In the genomic region with DNA sequence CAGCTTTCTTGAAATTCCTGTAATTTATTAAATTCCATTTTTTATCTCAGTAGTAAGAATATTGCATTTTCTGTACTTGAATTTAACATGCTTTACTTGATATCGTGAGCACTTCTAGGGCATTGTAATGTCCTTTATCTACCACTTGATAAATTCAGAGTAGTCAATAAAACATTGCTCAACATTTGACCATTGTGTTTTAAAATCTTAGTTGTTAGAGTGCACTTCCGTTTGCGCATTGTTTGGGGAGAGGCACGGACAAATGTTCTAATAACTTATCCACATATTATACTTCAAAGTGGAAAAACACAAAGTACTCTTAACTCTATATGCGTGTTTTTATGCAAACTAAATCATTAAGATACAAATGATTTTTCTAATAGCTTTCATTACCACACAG, we compare ENCODE assay signal across 8 cellular contexts. TPM values are rescaled to one million over a fixed set of nuclear protein-coding genes. Genes with fewer than 3 reads are reported as not detected.
A peak's percentile ranks its signal among the peaks of the same experiment; 100 is the strongest.
DNase-seq lines count a peak whose midpoint lies in the region; ATAC-seq, FAIRE-seq and TF ChIP-seq lines count a peak whose summit lies in the region.

No MANE protein-coding gene starts in this region.

- intact Hi-C loops in CD8-positive, alpha-beta T cell (cut with DNase I, micrococcal nuclease): loop anchor here (1.0 to 10.0 kb wide), 17 partner anchors 448 to 1289 kb away; partner anchors contain the start of genes DUT (in 2 of the 2), EID1 (in 2 of the 2), SECISBP2L (in 2 of the 2) and TRPM7 (in 2 of the 2)
- intact Hi-C loops in activated T-helper 1 cell treated with anti-CD3 and anti-CD28 coated beads, Interleukin-12 subunit alpha, Interleukin-12 subunit beta, Interleukin-2, Interleukin-4 antibody, amounts not matched to agents 30 ng/mL and 10 ng/mL and 1 ng/mL, durations not matched to agents 14 hours and 24 hours and 36 hours (cut with micrococcal nuclease): loop anchor here (1.0 to 10.0 kb wide), 20 partner anchors 149 to 1289 kb away; partner anchors contain the start of genes AP4E1, CEP152, COPS2 and DUT

- peaks cover 31% of the 10 kb centered on the region for H3K36me3 Mint-ChIP-seq in CD8-positive, alpha-beta T cell
- H3K36me3 Mint-ChIP-seq in activated T-helper 1 cell treated with anti-CD3 and anti-CD28 coated beads, Interleukin-12 subunit alpha, Interleukin-12 subunit beta, Interleukin-2, Interleukin-4 antibody, amounts not matched to agents 30 ng/mL and 10 ng/mL and 1 ng/mL, durations not matched to agents 14 hours and 24 hours and 36 hours (ENCODE audit: low read depth): peaks cover 16% of the 10 kb centered on the region
- H3K36me3 Mint-ChIP-seq in glutamatergic neuron (ENCODE audit: unreplicated experiment): peaks cover 15% of the 10 kb centered on the region

- H3K36me3 ChIP-seq in CD8-positive, alpha-beta T cell (ENCODE audit: insufficient read depth, low read length): no peaks in the 10 kb centered on the region

- peak overlapping the region; percentile 89 for H3K27ac ChIP-seq in CD8-positive, alpha-beta T cell (ENCODE audit: low read depth, low read length)

- FAIRE-seq in H54 (lab: Jason Lieb, UNC): no peak

- TF ChIP-seq POLR2A in H54 (IDR thresholded peaks at IDR 0.05; ENCODE audit: low read depth, low read length): no peak

- no peak for DNase-seq in CD8-positive, alpha-beta T cell
- DNase-seq in activated T-helper 1 cell treated with anti-CD3 and anti-CD28 coated beads, Interleukin-12 subunit alpha, Interleukin-12 subunit beta, Interleukin-2, Interleukin-4 antibody, amounts not matched to agents 30 ng/mL and 10 ng/mL and 1 ng/mL, durations not matched to agents 14 hours and 24 hours and 36 hours (ENCODE audit: low spot score): no peak
- no peak for DNase-seq in glutamatergic neuron
- DNase-seq in putamen (ENCODE audit: low spot score): peak; percentile 14
- DNase-seq in activated CD4-positive, CD25-positive, alpha-beta regulatory T cell (lab: John Stamatoyannopoulos, UW): no peak
- no peak for DNase-seq in H54 (ENCODE audit: insufficient read length, low spot score)

- H3K27me3 Mint-ChIP-seq in CD8-positive, alpha-beta T cell (ENCODE audit: low read depth): no peaks in the 10 kb centered on the region
- no peaks in the 10 kb centered on the region for H3K27me3 Mint-ChIP-seq in activated T-helper 1 cell treated with anti-CD3 and anti-CD28 coated beads, Interleukin-12 subunit alpha, Interleukin-12 subunit beta, Interleukin-2, Interleukin-4 antibody, amounts not matched to agents 30 ng/mL and 10 ng/mL and 1 ng/mL, durations not matched to agents 14 hours and 24 hours and 36 hours (ENCODE audit: insufficient read depth)
- peaks cover 1% of the 10 kb centered on the region for H3K27me3 Mint-ChIP-seq in glutamatergic neuron (ENCODE audit: unreplicated experiment)

- no peak for TF ChIP-seq CTCF in CD8-positive, alpha-beta T cell (IDR thresholded peaks at IDR 0.05)
- peak; percentile 11 for TF ChIP-seq CTCF in glutamatergic neuron (IDR thresholded peaks at IDR 0.05; ENCODE audit: partially characterized antibody, unreplicated experiment)

- peaks cover 8% of the 10 kb centered on the region for H3K9me3 Mint-ChIP-seq in CD8-positive, alpha-beta T cell
- peaks cover 15% of the 10 kb centered on the region for H3K9me3 Mint-ChIP-seq in activated T-helper 1 cell treated with anti-CD3 and anti-CD28 coated beads, Interleukin-12 subunit alpha, Interleukin-12 subunit beta, Interleukin-2, Interleukin-4 antibody, amounts not matched to agents 30 ng/mL and 10 ng/mL and 1 ng/mL, durations not matched to agents 14 hours and 24 hours and 36 hours
- H3K9me3 Mint-ChIP-seq in glutamatergic neuron (ENCODE audit: unreplicated experiment): peaks cover 5% of the 10 kb centered on the region

- peaks cover 28% of the 10 kb centered on the region for H3K4me1 ChIP-seq in CD8-positive, alpha-beta T cell (ENCODE audit: insufficient read depth, low read length)

- peak overlapping the region; percentile 71 for H3K4me3 ChIP-seq in CD8-positive, alpha-beta T cell (ENCODE audit: low read depth, low read length)

- peak overlapping the region; percentile 99 for H3K27ac Mint-ChIP-seq in CD8-positive, alpha-beta T cell
- peak overlapping the region; percentile 88 for H3K27ac Mint-ChIP-seq in activated T-helper 1 cell treated with anti-CD3 and anti-CD28 coated beads, Interleukin-12 subunit alpha, Interleukin-12 subunit beta, Interleukin-2, Interleukin-4 antibody, amounts not matched to agents 30 ng/mL and 10 ng/mL and 1 ng/mL, durations not matched to agents 14 hours and 24 hours and 36 hours
- peak overlapping the region; percentile 60 for H3K27ac Mint-ChIP-seq in glutamatergic neuron (ENCODE audit: unreplicated experiment)

- H3K4me1 Mint-ChIP-seq in CD8-positive, alpha-beta T cell (ENCODE audit: low read depth): peaks cover 51% of the 10 kb centered on the region
- peaks cover 40% of the 10 kb centered on the region for H3K4me1 Mint-ChIP-seq in activated T-helper 1 cell treated with anti-CD3 and anti-CD28 coated beads, Interleukin-12 subunit alpha, Interleukin-12 subunit beta, Interleukin-2, Interleukin-4 antibody, amounts not matched to agents 30 ng/mL and 10 ng/mL and 1 ng/mL, durations not matched to agents 14 hours and 24 hours and 36 hours (ENCODE audit: low read depth)
- H3K4me1 Mint-ChIP-seq in glutamatergic neuron (ENCODE audit: low read depth, unreplicated experiment): peaks cover 8% of the 10 kb centered on the region

- CTCF ChIA-PET in CD8-positive, alpha-beta T cell (lab: Charles Lee): no interaction called here

- POLR2A ChIA-PET in CD8-positive, alpha-beta T cell (lab: Charles Lee): interaction anchor here (1.2 to 1.5 kb wide), 2 partner anchors 465 to 1145 kb away, joined by 3 to 10 read pairs; partner anchors contain the start of genes COPS2 and SPPL2A

- H3K9me3 ChIP-seq in CD8-positive, alpha-beta T cell (ENCODE audit: low read length): no peaks in the 10 kb centered on the region

- no peaks in the 10 kb centered on the region for H3K27me3 ChIP-seq in CD8-positive, alpha-beta T cell (ENCODE audit: insufficient read depth, low read length)

- ATAC-seq in CD8-positive, alpha-beta T cell: no peak
- ATAC-seq in HG03175 (IDR thresholded peaks at IDR 0.05; ENCODE audit: unreplicated experiment) (peak; percentile 7), HG03520 (IDR thresholded peaks at IDR 0.05; ENCODE audit: unreplicated experiment) (no peak)

- peak overlapping the region; percentile 94 for H3K4me3 Mint-ChIP-seq in CD8-positive, alpha-beta T cell
- peak overlapping the region; percentile 85 for H3K4me3 Mint-ChIP-seq in activated T-helper 1 cell treated with anti-CD3 and anti-CD28 coated beads, Interleukin-12 subunit alpha, Interleukin-12 subunit beta, Interleukin-2, Interleukin-4 antibody, amounts not matched to agents 30 ng/mL and 10 ng/mL and 1 ng/mL, durations not matched to agents 14 hours and 24 hours and 36 hours
- H3K4me3 Mint-ChIP-seq in glutamatergic neuron (ENCODE audit: unreplicated experiment): peak overlapping the region; percentile 97

RNA-seq across cellular contexts. Expression of gene FAM227B, which starts 0.4 kb away (rescaled TPM):
- 1 to 10 TPM; 3.3 to 4.3 TPM for total RNA-seq in CD8-positive, alpha-beta T cell
- 2.3 and 2.9 TPM in 2 replicates for total RNA-seq in activated T-helper 1 cell treated with anti-CD3 and anti-CD28 coated beads, Interleukin-12 subunit alpha, Interleukin-12 subunit beta, Interleukin-2, Interleukin-4 antibody, amounts not matched to agents 30 ng/mL and 10 ng/mL and 1 ng/mL, durations not matched to agents 14 hours and 24 hours and 36 hours
- 3.2 TPM for total RNA-seq in glutamatergic neuron (ENCODE audit: unreplicated experiment)

RNA-seq across cellular contexts. Expression of gene DTWD1, which starts 0.7 kb away (rescaled TPM):
- 1 to 10 TPM; 8.7 to 9.7 TPM for total RNA-seq in CD8-positive, alpha-beta T cell
- 21.1 and 26.5 TPM in 2 replicates for total RNA-seq in activated T-helper 1 cell treated with anti-CD3 and anti-CD28 coated beads, Interleukin-12 subunit alpha, Interleukin-12 subunit beta, Interleukin-2, Interleukin-4 antibody, amounts not matched to agents 30 ng/mL and 10 ng/mL and 1 ng/mL, durations not matched to agents 14 hours and 24 hours and 36 hours
- 20.6 TPM for total RNA-seq in glutamatergic neuron (ENCODE audit: unreplicated experiment)
